9 cellular contexts compared by ENCODE assay signal in the genomic region with DNA sequence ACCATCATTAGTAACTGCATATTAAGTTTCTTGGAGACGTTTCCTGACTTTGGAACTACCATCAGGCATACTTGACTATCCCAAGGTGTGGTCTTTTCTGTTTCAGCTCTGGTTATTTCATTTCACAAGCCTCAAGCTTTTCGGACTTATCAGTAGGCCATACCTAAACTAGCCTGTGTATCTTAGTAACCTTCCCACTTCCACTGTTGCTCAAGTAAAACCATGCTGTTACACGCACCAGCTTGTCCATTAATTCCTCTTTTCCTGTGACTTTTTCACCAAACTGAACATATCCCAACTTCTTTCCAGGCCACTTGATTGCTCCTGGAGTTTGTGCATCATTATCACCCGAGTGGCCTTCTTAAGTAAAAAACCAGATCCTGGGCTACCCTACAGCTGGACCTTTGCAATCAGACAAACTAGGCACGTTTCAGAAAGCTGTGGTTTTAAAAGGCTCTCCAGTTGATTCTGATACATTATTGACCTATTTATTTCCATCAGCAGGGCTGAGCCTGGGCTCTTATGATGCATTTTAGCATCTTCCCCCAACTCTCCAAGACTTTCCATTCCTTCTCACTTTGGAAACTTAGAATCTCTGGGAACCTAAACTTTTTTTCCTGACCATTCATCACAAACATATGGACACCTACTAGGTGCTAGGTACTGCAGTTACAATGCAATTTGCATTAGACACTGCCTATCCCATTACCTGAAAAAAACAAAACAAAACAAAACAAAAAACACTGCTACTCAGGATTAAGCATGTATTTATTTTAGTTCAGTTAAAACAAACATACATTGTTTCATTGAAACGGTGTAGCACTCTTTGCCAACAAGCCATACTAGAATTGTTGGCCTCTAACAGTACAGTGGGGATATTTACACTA. TPM values are rescaled to one million over a fixed set of nuclear protein-coding genes. Genes with fewer than 3 reads are reported as not detected.
A peak's percentile ranks its signal among the peaks of the same experiment; 100 is the strongest.
DNase-seq lines count a peak whose midpoint lies in the region; ATAC-seq and TF ChIP-seq lines count a peak whose summit lies in the region.
"Had no signal": no experiment of that assay in that cellular context is flagged by ENCODE, and none has a peak within 500 bp of the region (broad histone marks: within the 10 kb centered on the region; RNA-seq: fewer than 3 reads in every experiment).

No MANE protein-coding gene starts in this region.

- H3K27ac Mint-ChIP-seq in CD4-positive, alpha-beta T cell: peak overlapping the region; percentile 75

- peaks cover 48% of the 10 kb centered on the region for H3K36me3 Mint-ChIP-seq in CD4-positive, alpha-beta T cell (ENCODE audit: low read depth)

- H3K27me3 ChIP-seq in CD4-positive, alpha-beta T cell (ENCODE audit: control insufficient read depth, insufficient read depth, low read length): no peaks in the 10 kb centered on the region
- H3K27me3 ChIP-seq in left lung: no peaks in the 10 kb centered on the region

- intact Hi-C loops in CD4-positive, alpha-beta T cell (cut with DNase I, micrococcal nuclease): no loop called here
- intact Hi-C loops in left lung (cut with DNase I): no loop called here

- DNase-seq in CD4-positive, alpha-beta T cell: no peak
- DNase-seq in amniotic stem cell (lab: John Stamatoyannopoulos, UW): peak; percentile 41
- no peak for DNase-seq in left lung
- DNase-seq in cerebellar nuclear complex (lab: John Stamatoyannopoulos, UW): no peak
- DNase-seq: stimulated activated naive CD4-positive, alpha-beta T cell had no signal

- CTCF ChIA-PET in CD4-positive, alpha-beta T cell (lab: Charles Lee): interaction anchor here (1.3 kb wide), 1 partner anchor 14 kb away, joined by 3 read pairs; no protein-coding TSS in a partner anchor
- CTCF ChIA-PET in HEK293 (lab: Yijun Ruan, JAX): interaction anchor here (0.7 to 1.4 kb wide), 4 partner anchors 13 to 383 kb away, joined by 3 to 5 read pairs (median 3); no protein-coding TSS in a partner anchor

- POLR2A ChIA-PET in CD4-positive, alpha-beta T cell (lab: Charles Lee): interaction anchor here (0.8 to 3.5 kb wide), 4 partner anchors 10 to 304 kb away, joined by 3 to 19 read pairs (median 16); a partner anchor contains a TSS
- POLR2A ChIA-PET in HEK293 (lab: Yijun Ruan, JAX): interaction anchor here (0.8 to 2.3 kb wide), 7 partner anchors 10 to 304 kb away, joined by 3 to 13 read pairs (median 4); a partner anchor contains a TSS

- no peak for ATAC-seq in CD4-positive, alpha-beta T cell (ENCODE audit: poor library complexity)
- peak; percentile 11 for ATAC-seq in left lung
- ATAC-seq in HG02642 (IDR thresholded peaks at IDR 0.05; ENCODE audit: poor library complexity, unreplicated experiment): no peak
- ATAC-seq in HG03469 (IDR thresholded peaks at IDR 0.05; ENCODE audit: unreplicated experiment): no peak
- ATAC-seq in GM19023 (IDR thresholded peaks at IDR 0.05; ENCODE audit: unreplicated experiment): no peak

- H3K4me3 ChIP-seq in HEK293 (ENCODE audit: low read depth, low read length) (no peak overlapping the region), left lung (no peak overlapping the region)

- H3K4me1 Mint-ChIP-seq in CD4-positive, alpha-beta T cell (ENCODE audit: low read depth): peaks cover 41% of the 10 kb centered on the region

- H3K36me3 ChIP-seq in HEK293 (ENCODE audit: control insufficient read depth in 2 of 2, insufficient read depth in 1 of 2, low read length in 2 of 2) (peaks cover 28 to 41% of the 10 kb centered on the region in 2 experiments), left lung (peaks cover 0 to 45% of the 10 kb centered on the region in 2 donors)

- no peak overlapping the region for H3K4me3 Mint-ChIP-seq in CD4-positive, alpha-beta T cell

- H3K9me3 Mint-ChIP-seq in CD4-positive, alpha-beta T cell: no peaks in the 10 kb centered on the region

- H3K27me3 Mint-ChIP-seq in CD4-positive, alpha-beta T cell: no peaks in the 10 kb centered on the region

- H3K4me1 ChIP-seq in HEK293 (ENCODE audit: control insufficient read depth, insufficient read depth, low read length) (no peaks in the 10 kb centered on the region), left lung (peaks cover 0 to 13% of the 10 kb centered on the region in 2 donors)

- no peak for TF ChIP-seq CTCF in CD4-positive, alpha-beta T cell (IDR thresholded peaks at IDR 0.05)
- TF ChIP-seq CTCF in HEK293 (tag by site-specific recombination; IDR thresholded peaks at IDR 0.05): no peak
- TF ChIP-seq CTCF in left lung (IDR thresholded peaks at IDR 0.05): no peak

- H3K9me3 ChIP-seq in CD4-positive, alpha-beta T cell (ENCODE audit: control insufficient read depth, low read length): no peaks in the 10 kb centered on the region
- H3K9me3 ChIP-seq in HEK293 (ENCODE audit: control insufficient read depth, insufficient read depth, low read depth, low read length) (no peaks in the 10 kb centered on the region), left lung (no peaks in the 10 kb centered on the region)

- H3K27ac ChIP-seq in CD4-positive, alpha-beta T cell (ENCODE audit: low read depth, low read length): no peak overlapping the region
- H3K27ac ChIP-seq in HEK293 (ENCODE audit: extremely low read depth, low read depth, low read length): no peak overlapping the region
- H3K27ac ChIP-seq in left lung: no peak overlapping the region

TF ChIP-seq in HEK293, 187 proteins besides CTCF, POLR2A, EP300 and RAD21 (continues in another document):
- TF ChIP-seq FEZF1 (tag by site-specific recombination; IDR thresholded peaks at IDR 0.05) (0 out of 2 replicates have a peak, but pooled peaks have one; percentile 15), ZNF707 (tag by site-specific recombination; IDR thresholded peaks at IDR 0.05) (no peak), ZNF138 (tag by site-specific recombination; IDR thresholded peaks at IDR 0.05; ENCODE audit: borderline replicate concordance) (no peak), ZBTB20 (tag by site-specific recombination; IDR thresholded peaks at IDR 0.05) (no peak), ZNF660 (tag by site-specific recombination; IDR thresholded peaks at IDR 0.05) (0 out of 2 replicates have a peak, but pooled peaks have one; percentile 14), ZNF777 (tag by site-specific recombination; IDR thresholded peaks at IDR 0.05; ENCODE audit: borderline replicate concordance) (no peak), KLF10 (tag by site-specific recombination; IDR thresholded peaks at IDR 0.05) (no peak), SCRT2 (tag by site-specific recombination; IDR thresholded peaks at IDR 0.05) (peak; percentile 26; the same call in 1 of the 2 replicates), ZNF549 (tag by site-specific recombination; IDR thresholded peaks at IDR 0.05) (no peak), ZNF146 (tag by site-specific recombination; IDR thresholded peaks at IDR 0.05) (no peak), ZNF324 (tag by site-specific recombination; IDR thresholded peaks at IDR 0.05) (0 out of 2 replicates have a peak, but pooled peaks have one; percentile 14)
- TF ChIP-seq, protein P1, sequence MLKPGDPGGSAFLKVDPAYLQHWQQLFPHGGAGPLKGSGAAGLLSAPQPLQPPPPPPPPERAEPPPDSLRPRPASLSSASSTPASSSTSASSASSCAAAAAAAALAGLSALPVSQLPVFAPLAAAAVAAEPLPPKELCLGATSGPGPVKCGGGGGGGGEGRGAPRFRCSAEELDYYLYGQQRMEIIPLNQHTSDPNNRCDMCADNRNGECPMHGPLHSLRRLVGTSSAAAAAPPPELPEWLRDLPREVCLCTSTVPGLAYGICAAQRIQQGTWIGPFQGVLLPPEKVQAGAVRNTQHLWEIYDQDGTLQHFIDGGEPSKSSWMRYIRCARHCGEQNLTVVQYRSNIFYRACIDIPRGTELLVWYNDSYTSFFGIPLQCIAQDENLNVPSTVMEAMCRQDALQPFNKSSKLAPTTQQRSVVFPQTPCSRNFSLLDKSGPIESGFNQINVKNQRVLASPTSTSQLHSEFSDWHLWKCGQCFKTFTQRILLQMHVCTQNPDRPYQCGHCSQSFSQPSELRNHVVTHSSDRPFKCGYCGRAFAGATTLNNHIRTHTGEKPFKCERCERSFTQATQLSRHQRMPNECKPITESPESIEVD (tag by site-specific recombination; IDR thresholded peaks at IDR 0.05): no peak
- TF ChIP-seq, protein P2, sequence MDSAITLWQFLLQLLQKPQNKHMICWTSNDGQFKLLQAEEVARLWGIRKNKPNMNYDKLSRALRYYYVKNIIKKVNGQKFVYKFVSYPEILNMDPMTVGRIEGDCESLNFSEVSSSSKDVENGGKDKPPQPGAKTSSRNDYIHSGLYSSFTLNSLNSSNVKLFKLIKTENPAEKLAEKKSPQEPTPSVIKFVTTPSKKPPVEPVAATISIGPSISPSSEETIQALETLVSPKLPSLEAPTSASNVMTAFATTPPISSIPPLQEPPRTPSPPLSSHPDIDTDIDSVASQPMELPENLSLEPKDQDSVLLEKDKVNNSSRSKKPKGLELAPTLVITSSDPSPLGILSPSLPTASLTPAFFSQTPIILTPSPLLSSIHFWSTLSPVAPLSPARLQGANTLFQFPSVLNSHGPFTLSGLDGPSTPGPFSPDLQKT (IDR thresholded peaks at IDR 0.05; ENCODE audit: borderline replicate concordance, low read depth, low read length): no peak
- TF ChIP-seq, protein P3, sequence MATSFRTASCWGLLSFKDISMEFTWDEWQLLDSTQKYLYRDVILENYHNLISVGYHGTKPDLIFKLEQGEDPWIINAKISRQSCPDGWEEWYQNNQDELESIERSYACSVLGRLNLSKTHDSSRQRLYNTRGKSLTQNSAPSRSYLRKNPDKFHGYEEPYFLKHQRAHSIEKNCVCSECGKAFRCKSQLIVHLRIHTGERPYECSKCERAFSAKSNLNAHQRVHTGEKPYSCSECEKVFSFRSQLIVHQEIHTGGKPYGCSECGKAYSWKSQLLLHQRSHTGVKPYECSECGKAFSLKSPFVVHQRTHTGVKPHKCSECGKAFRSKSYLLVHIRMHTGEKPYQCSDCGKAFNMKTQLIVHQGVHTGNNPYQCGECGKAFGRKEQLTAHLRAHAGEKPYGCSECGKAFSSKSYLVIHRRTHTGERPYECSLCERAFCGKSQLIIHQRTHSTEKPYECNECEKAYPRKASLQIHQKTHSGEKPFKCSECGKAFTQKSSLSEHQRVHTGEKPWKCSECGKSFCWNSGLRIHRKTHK (tag by site-specific recombination; IDR thresholded peaks at IDR 0.05): no peak
- TF ChIP-seq, protein P4, sequence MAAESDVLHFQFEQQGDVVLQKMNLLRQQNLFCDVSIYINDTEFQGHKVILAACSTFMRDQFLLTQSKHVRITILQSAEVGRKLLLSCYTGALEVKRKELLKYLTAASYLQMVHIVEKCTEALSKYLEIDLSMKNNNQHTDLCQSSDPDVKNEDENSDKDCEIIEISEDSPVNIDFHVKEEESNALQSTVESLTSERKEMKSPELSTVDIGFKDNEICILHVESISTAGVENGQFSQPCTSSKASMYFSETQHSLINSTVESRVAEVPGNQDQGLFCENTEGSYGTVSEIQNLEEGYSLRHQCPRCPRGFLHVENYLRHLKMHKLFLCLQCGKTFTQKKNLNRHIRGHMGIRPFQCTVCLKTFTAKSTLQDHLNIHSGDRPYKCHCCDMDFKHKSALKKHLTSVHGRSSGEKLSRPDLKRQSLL (tag by site-specific recombination; IDR thresholded peaks at IDR 0.05): no peak

RNA-seq across cellular contexts. Expression of a gene that starts 14.9 kb away (rescaled TPM):
- total RNA-seq in CD4-positive, alpha-beta T cell: 100 to 1,000 TPM; 213 to 222 TPM
- total RNA-seq in left lung: 100 to 1,000 TPM; 209 to 270 TPM
